ENCODE assay signal across 8 cellular contexts in the genomic region with DNA sequence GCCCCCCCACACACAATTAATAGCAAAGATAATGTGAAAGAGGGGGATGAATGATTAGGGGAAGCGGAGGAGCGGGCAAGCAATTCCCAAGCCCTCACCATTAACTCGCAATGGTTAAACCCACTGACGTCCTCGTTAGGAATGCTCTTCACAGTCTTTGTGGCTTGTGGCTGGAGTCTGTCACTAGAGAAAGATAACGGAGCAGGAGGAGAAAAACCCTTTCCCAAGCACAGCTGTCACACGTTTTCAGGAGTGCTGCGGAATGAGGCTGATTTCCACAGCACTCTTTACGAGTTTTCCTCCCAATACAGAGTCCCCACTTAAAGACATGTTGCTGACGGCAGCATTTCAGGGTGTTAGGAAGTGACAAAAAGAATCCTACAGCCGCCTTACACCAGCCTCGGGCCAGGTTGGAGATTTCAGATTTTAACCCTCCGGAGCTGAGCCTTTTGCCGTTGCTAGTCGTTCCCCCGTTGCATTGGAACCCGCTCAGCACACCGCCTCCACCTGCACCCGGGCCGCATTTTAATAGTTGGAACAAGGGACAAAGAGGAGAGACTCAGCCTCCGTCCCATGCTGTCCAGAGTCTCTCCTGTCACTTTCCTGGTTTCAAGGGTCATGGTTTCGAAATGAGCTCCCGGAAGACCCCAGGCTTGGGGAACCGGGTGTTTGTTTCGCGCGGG.
DNase-seq lines count a peak whose midpoint lies in the region; ATAC-seq and TF ChIP-seq lines count a peak whose summit lies in the region.

No MANE protein-coding gene starts in this region.

- TF ChIP-seq CTCF in foreskin fibroblast (IDR thresholded peaks at IDR 0.05; ENCODE audit: low read depth, low read length): no peak

- H3K4me3 ChIP-seq in foreskin fibroblast (ENCODE audit: low read depth in 1 of 2, low read length in 2 of 2): peak overlapping the region; percentile 29 to 50

- ATAC-seq in SK-N-SH treated with all-trans-retinoic acid at 6 μM for 48 hours: peak; percentile 53
- ATAC-seq in GM19328 (IDR thresholded peaks at IDR 0.05; ENCODE audit: unreplicated experiment): no peak
- no peak for ATAC-seq in activated CD4-positive, CD25-positive, alpha-beta regulatory T cell treated with anti-CD3 and anti-CD28 coated beads, Interleukin-2, amount 50 U/mL, for 24 hours

- peak; percentile 20 to 45 for DNase-seq in NCI-H526 (lab: John Stamatoyannopoulos, UW)
- DNase-seq in NCI-H526 treated with DMSO at 0.1 percent for 48 hours (lab: John Stamatoyannopoulos, UW): no peak
- DNase-seq in foreskin fibroblast: peak; percentile 20 to 55
- DNase-seq in pons (ENCODE audit: low spot score): peak; percentile 60
- DNase-seq in activated CD4-positive, CD25-positive, alpha-beta regulatory T cell treated with anti-CD3 and anti-CD28 coated beads, Interleukin-2, amount 50 U/mL, for 72 hours: no peak

TF ChIP-seq in SK-N-SH treated with all-trans-retinoic acid at 6 μM for 48 hours, 23 proteins besides CTCF, POLR2A, EP300 and RAD21:
- TF ChIP-seq SNAI2 (CRISPR knock-in tag; IDR thresholded peaks at IDR 0.05) (no peak), ESRRG (CRISPR knock-in tag; IDR thresholded peaks at IDR 0.05) (no peak), ARNTL (CRISPR knock-in tag; IDR thresholded peaks at IDR 0.05; ENCODE audit: borderline replicate concordance, low read depth) (no peak), RARB (CRISPR knock-in tag; IDR thresholded peaks at IDR 0.05) (no peak), BACH2 (CRISPR knock-in tag; IDR thresholded peaks at IDR 0.05; ENCODE audit: borderline replicate concordance) (no peak), ISL1 (CRISPR knock-in tag; IDR thresholded peaks at IDR 0.05) (no peak), GLIS3 (CRISPR knock-in tag; IDR thresholded peaks at IDR 0.05) (no peak), CSDC2 (CRISPR knock-in tag; IDR thresholded peaks at IDR 0.05) (no peak), OSR1 (CRISPR knock-in tag; IDR thresholded peaks at IDR 0.05) (no peak), ZFP3 (CRISPR knock-in tag; IDR thresholded peaks at IDR 0.05) (no peak), ZNF8 (CRISPR knock-in tag; IDR thresholded peaks at IDR 0.05) (no peak), ZFP30 (CRISPR knock-in tag; IDR thresholded peaks at IDR 0.05) (no peak), ZNF70 (CRISPR knock-in tag; IDR thresholded peaks at IDR 0.05) (no peak)
- TF ChIP-seq, protein P1, sequence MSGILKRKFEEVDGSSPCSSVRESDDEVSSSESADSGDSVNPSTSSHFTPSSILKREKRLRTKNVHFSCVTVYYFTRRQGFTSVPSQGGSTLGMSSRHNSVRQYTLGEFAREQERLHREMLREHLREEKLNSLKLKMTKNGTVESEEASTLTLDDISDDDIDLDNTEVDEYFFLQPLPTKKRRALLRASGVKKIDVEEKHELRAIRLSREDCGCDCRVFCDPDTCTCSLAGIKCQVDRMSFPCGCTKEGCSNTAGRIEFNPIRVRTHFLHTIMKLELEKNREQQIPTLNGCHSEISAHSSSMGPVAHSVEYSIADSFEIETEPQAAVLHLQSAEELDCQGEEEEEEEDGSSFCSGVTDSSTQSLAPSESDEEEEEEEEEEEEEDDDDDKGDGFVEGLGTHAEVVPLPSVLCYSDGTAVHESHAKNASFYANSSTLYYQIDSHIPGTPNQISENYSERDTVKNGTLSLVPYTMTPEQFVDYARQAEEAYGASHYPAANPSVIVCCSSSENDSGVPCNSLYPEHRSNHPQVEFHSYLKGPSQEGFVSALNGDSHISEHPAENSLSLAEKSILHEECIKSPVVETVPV (CRISPR knock-in tag; IDR thresholded peaks at IDR 0.05): no peak
- TF ChIP-seq, protein P2, sequence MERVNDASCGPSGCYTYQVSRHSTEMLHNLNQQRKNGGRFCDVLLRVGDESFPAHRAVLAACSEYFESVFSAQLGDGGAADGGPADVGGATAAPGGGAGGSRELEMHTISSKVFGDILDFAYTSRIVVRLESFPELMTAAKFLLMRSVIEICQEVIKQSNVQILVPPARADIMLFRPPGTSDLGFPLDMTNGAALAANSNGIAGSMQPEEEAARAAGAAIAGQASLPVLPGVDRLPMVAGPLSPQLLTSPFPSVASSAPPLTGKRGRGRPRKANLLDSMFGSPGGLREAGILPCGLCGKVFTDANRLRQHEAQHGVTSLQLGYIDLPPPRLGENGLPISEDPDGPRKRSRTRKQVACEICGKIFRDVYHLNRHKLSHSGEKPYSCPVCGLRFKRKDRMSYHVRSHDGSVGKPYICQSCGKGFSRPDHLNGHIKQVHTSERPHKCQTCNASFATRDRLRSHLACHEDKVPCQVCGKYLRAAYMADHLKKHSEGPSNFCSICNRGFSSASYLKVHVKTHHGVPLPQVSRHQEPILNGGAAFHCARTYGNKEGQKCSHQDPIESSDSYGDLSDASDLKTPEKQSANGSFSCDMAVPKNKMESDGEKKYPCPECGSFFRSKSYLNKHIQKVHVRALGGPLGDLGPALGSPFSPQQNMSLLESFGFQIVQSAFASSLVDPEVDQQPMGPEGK (CRISPR knock-in tag; IDR thresholded peaks at IDR 0.05; ENCODE audit: borderline replicate concordance): no peak
- TF ChIP-seq, protein P3, sequence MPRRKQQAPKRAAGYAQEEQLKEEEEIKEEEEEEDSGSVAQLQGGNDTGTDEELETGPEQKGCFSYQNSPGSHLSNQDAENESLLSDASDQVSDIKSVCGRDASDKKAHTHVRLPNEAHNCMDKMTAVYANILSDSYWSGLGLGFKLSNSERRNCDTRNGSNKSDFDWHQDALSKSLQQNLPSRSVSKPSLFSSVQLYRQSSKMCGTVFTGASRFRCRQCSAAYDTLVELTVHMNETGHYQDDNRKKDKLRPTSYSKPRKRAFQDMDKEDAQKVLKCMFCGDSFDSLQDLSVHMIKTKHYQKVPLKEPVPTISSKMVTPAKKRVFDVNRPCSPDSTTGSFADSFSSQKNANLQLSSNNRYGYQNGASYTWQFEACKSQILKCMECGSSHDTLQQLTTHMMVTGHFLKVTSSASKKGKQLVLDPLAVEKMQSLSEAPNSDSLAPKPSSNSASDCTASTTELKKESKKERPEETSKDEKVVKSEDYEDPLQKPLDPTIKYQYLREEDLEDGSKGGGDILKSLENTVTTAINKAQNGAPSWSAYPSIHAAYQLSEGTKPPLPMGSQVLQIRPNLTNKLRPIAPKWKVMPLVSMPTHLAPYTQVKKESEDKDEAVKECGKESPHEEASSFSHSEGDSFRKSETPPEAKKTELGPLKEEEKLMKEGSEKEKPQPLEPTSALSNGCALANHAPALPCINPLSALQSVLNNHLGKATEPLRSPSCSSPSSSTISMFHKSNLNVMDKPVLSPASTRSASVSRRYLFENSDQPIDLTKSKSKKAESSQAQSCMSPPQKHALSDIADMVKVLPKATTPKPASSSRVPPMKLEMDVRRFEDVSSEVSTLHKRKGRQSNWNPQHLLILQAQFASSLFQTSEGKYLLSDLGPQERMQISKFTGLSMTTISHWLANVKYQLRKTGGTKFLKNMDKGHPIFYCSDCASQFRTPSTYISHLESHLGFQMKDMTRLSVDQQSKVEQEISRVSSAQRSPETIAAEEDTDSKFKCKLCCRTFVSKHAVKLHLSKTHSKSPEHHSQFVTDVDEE (CRISPR knock-in tag; IDR thresholded peaks at IDR 0.05): no peak

Comparison
In these comparisons a context has a peak if more than half of its experiments do, and no peak if none do; other contexts are left out.
1. DNase-seq: peak in NCI-H526 (2 of 2), foreskin fibroblast (2 of 2) and pons (single experiment); none in NCI-H526 treated with DMSO at 0.1 percent for 48 hours (single experiment) and activated CD4-positive, CD25-positive, alpha-beta regulatory T cell treated with anti-CD3 and anti-CD28 coated beads, Interleukin-2, amount 50 U/mL, for 72 hours (single experiment).